20 cellular contexts compared by ENCODE assay signal in genomic region chr9:38649731-38650363, GRCh38.
"Had no signal": no experiment of that assay in that cellular context is flagged by ENCODE, and none has a peak within 500 bp of the region (broad histone marks: within the 10 kb centered on the region; RNA-seq: fewer than 3 reads in every experiment).

No MANE protein-coding gene starts in this region.

- H3K4me1 ChIP-seq: right lobe of liver, upper lobe of left lung had no signal

- H3K27ac ChIP-seq: right lobe of liver, upper lobe of left lung, VCaP had no signal

- H3K9me3 ChIP-seq: right lobe of liver, upper lobe of left lung had no signal

- H3K4me3 ChIP-seq: right lobe of liver, upper lobe of left lung had no signal

- DNase-seq: activated CD4-positive, alpha-beta T cell treated with anti-CD3 and anti-CD28 coated beads for 48 hours; activated CD4-positive, alpha-beta T cell treated with anti-CD3 and anti-CD28 coated beads, Interleukin-2, amount 50 U/mL, for 48 hours; activated CD8-positive, alpha-beta memory T cell treated with anti-CD3 and anti-CD28 coated beads for 24 hours; activated effector memory CD4-positive, alpha-beta T cell treated with Interleukin-2 at 50 U/mL for 16 hours; activated naive CD4-positive, alpha-beta T cell treated with Interleukin-2 at 50 U/mL for 16 hours; anterior cingulate cortex; cerebellar nuclear complex; cortex of kidney; effector memory CD8-positive, alpha-beta T cell; foreskin fibroblast; midbrain; naive thymus-derived CD4-positive, alpha-beta T cell; right lobe of liver; stimulated activated CD4-positive, alpha-beta T cell treated with anti-CD3 and anti-CD28 coated beads, Interleukin-4, amount 100 ng/mL, for 1 hour; stimulated activated naive CD8-positive, alpha-beta T cell treated with anti-CD3 and anti-CD28 coated beads, Interleukin-15, Interleukin-2, amounts not matched to agents 100 U/mL and 50 U/mL, for 24 hours; SW 1271; T-helper 9 cell; upper lobe of left lung had no signal

- ATAC-seq: activated CD4-positive, CD25-positive, alpha-beta regulatory T cell treated with anti-CD3 and anti-CD28 coated beads, Interleukin-2, amount 50 U/mL, for 24 hours; effector memory CD8-positive, alpha-beta T cell; naive thymus-derived CD4-positive, alpha-beta T cell; right lobe of liver; stimulated activated naive CD8-positive, alpha-beta T cell treated with anti-CD3 and anti-CD28 coated beads, Interleukin-15, Interleukin-2, amounts not matched to agents 100 U/mL and 50 U/mL, for 24 hours had no signal

- H3K36me3 ChIP-seq: right lobe of liver, upper lobe of left lung had no signal

- H3K27me3 ChIP-seq: right lobe of liver, upper lobe of left lung had no signal
